13 cellular contexts compared by ENCODE assay signal in the genomic region with DNA sequence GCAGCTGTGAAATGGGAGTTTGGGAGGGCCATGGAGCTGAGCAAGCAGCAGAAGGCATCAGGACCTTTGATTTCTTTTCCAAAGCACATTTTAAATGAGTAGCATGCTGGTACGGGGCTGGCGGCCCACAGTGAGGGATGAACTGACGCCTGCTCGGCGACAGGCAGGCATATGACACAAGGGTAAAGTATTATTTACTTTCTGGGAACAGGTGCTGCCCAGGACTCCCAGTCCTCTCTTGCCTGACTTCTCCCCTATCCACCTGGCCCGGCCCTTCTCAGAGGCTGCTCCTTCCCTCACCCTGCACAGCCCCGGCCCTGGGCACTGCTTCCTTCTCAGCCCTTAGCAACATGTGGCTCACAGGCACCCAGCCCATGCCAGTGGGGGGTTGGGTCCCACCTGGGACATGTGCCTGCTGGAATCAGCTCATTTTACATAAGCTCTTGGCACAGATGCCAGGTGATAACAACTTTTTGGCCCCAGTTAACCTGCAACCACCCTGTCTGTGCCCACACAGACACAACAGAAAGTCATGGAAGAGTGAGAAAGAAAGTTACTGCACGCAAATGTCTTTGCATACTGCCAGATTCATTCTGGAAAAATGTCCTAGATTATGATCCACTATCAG.
DNase-seq lines count a peak whose midpoint lies in the region; TF ChIP-seq lines count a peak whose summit lies in the region.
"Had no signal": no experiment of that assay in that cellular context is flagged by ENCODE, and none has a peak within 500 bp of the region (broad histone marks: within the 10 kb centered on the region; RNA-seq: fewer than 3 reads in every experiment).

No MANE protein-coding gene starts in this region.

- H3K36me3 Mint-ChIP-seq in chondrocyte (ENCODE audit: low read depth) = no peaks in the 10 kb centered on the region
- H3K36me3 Mint-ChIP-seq: CD14-positive monocyte had no signal

- H3K4me1 ChIP-seq in duodenal mucosa (ENCODE audit: control insufficient read depth in 1 of 2, insufficient read depth in 2 of 2, low read length in 2 of 2) = peaks cover 33 to 39% of the 10 kb centered on the region in 2 donors

- no peaks in the 10 kb centered on the region for H3K9me3 ChIP-seq in duodenal mucosa (ENCODE audit: control insufficient read depth in 1 of 2, low read length in 2 of 2)

- H3K4me3 ChIP-seq in duodenal mucosa (ENCODE audit: low read depth in 1 of 2, low read length in 2 of 2) = peak overlapping the region in 1 of 2 donors; percentile 6
- H3K4me3 ChIP-seq: smooth muscle cell had no signal

- H3K9ac ChIP-seq in duodenal mucosa (ENCODE audit: low read depth in 1 of 2, low read length in 2 of 2) = peak overlapping the region in 1 of 2 donors; percentile 11

- no peaks in the 10 kb centered on the region for H3K36me3 ChIP-seq in duodenal mucosa (ENCODE audit: control insufficient read depth in 1 of 2, insufficient read depth in 2 of 2, low read length in 2 of 2)

- TF ChIP-seq CTCF in C4-2B (conservative IDR thresholded peaks at IDR 0.05) (no peak), chondrocyte (IDR thresholded peaks at IDR 0.05) (no peak)

- H3K27me3 Mint-ChIP-seq in chondrocyte (ENCODE audit: low read depth) = no peaks in the 10 kb centered on the region

- peaks cover 5% of the 10 kb centered on the region for H3K9me3 Mint-ChIP-seq in chondrocyte (ENCODE audit: low read depth)
- H3K9me3 Mint-ChIP-seq: CD14-positive monocyte had no signal

- H3K4me3 Mint-ChIP-seq in chondrocyte (ENCODE audit: unreplicated experiment) = no peak overlapping the region
- H3K4me3 Mint-ChIP-seq: CD14-positive monocyte, T-helper 17 cell had no signal

- H3K27ac Mint-ChIP-seq in chondrocyte (ENCODE audit: unreplicated experiment) = no peak overlapping the region
- H3K27ac Mint-ChIP-seq: CD14-positive monocyte, T-helper 17 cell had no signal

- DNase-seq in NCI-H1105 treated with DMSO at 0.1 percent for 48 hours (lab: John Stamatoyannopoulos, UW) = peak; percentile 76
- DNase-seq in myocyte (ENCODE audit: low read depth) = peak; percentile 61
- DNase-seq in chondrocyte (ENCODE audit: low spot score) = no peak
- no peak for DNase-seq in hepatic stellate cell (ENCODE audit: low spot score)
- DNase-seq in HPDE6-E6E7 (ENCODE audit: extremely low spot score) = no peak
- no peak for DNase-seq in NCI-H187 (lab: John Stamatoyannopoulos, UW)
- DNase-seq: activated CD8-positive, alpha-beta memory T cell treated with anti-CD3 and anti-CD28 coated beads, Interleukin-2, amount 50 U/mL, for 4 hours; midbrain; T-helper 17 cell had no signal

- H3K4me1 Mint-ChIP-seq in chondrocyte (ENCODE audit: low read depth) = peaks cover 27% of the 10 kb centered on the region
- H3K4me1 Mint-ChIP-seq: CD14-positive monocyte, T-helper 17 cell had no signal

- peak overlapping the region; percentile 93 for H3K27ac ChIP-seq in C4-2B
- peak overlapping the region; percentile 60 for H3K27ac ChIP-seq in duodenal mucosa (ENCODE audit: low read depth, low read length)

- no peaks in the 10 kb centered on the region for H3K27me3 ChIP-seq in duodenal mucosa (ENCODE audit: control insufficient read depth in 1 of 2, insufficient read depth in 2 of 2, low read length in 2 of 2)

Comparison
In these comparisons a context has a peak if more than half of its experiments do, and no peak if none do; other contexts are left out.
1. DNase-seq: peak in NCI-H1105 treated with DMSO at 0.1 percent for 48 hours (single experiment) and myocyte (single experiment); none in chondrocyte (single experiment), hepatic stellate cell (single experiment), HPDE6-E6E7 (single experiment) and NCI-H187 (0 of 2).